ENCODE assay signal across 11 cellular contexts in the genomic region with DNA sequence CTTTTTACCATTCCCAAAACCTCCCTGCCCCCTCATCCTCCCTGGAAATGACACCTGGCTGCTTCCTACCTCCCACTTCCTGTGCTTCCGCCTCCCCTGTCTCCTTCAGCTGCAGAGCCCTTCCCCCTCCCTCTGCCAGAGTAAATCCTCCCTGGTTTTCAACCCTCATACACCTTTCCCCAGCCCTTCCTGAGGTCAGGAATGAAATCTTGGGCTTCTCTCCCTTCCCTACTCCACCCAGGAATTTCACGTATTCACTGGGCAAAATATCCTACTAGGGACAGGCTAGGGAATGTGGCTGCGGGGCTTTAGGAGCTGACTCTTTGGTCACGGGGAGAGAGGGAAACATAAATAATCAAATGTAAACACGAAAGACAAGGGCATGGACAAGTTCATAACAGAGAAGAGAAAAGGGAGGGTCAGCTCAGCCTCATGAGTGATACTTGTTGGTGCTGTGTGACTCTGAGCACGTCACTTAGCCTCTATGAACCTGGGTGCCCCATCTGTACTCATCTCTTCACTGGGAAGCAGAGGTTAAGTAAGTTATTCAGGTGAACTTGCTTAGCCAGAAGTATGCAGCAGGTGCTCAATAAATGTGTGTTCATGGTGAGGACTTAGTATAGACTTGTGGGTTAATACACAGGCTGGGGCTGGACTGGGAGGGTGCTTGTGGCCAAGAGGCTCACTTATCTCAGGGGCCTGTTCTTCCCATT. TPM values are rescaled to one million over a fixed set of nuclear protein-coding genes. Genes with fewer than 3 reads are reported as not detected.
DNase-seq lines count a peak whose midpoint lies in the region; ATAC-seq, FAIRE-seq and TF ChIP-seq lines count a peak whose summit lies in the region.
"Had no signal": no experiment of that assay in that cellular context is flagged by ENCODE, and none has a peak within 500 bp of the region (broad histone marks: within the 10 kb centered on the region; RNA-seq: fewer than 3 reads in every experiment).

No MANE protein-coding gene starts in this region.

- peak overlapping the region; percentile 72 for H4K5ac ChIP-seq in mesendoderm (ENCODE audit: low read length)

- H3K4ac ChIP-seq in mesendoderm (ENCODE audit: low read depth, low read length): peak overlapping the region; percentile 28

- peak overlapping the region; percentile 97 for H2BK5ac ChIP-seq in mesendoderm (ENCODE audit: low read length)

- peak overlapping the region; percentile 66 for H3K4me3 Mint-ChIP-seq in HFFc6

- H3K23ac ChIP-seq in mesendoderm (ENCODE audit: low read length): peak overlapping the region; percentile 4

- H3K36me3 Mint-ChIP-seq in HFFc6 (ENCODE audit: low read depth): no peaks in the 10 kb centered on the region

- H3K27ac ChIP-seq in brain microvascular endothelial cell (peak overlapping the region; percentile 34), mesendoderm (ENCODE audit: low read depth, low read length) (peak overlapping the region; percentile 64)
- H3K27ac ChIP-seq: ascending aorta, Peyer's patch, suprapubic skin had no signal

- no peaks in the 10 kb centered on the region for H3K79me1 ChIP-seq in mesendoderm (ENCODE audit: low read length)

- H2BK120ac ChIP-seq in mesendoderm (ENCODE audit: low read depth, low read length): peak overlapping the region; percentile 66

- no peak for FAIRE-seq in GM19239 (lab: Jason Lieb, UNC)

- H3K9ac ChIP-seq in mesendoderm (ENCODE audit: low read length): peak overlapping the region; percentile 60

- H2BK15ac ChIP-seq in mesendoderm (replicated peaks; ENCODE audit: low read depth): no peak overlapping the region

- H3K4me1 ChIP-seq in mesendoderm (ENCODE audit: control insufficient read depth, low read depth, low read length): peaks cover 21% of the 10 kb centered on the region
- H3K4me1 ChIP-seq: ascending aorta, Peyer's patch had no signal

- DNase-seq in Caki2 (ENCODE audit: low read depth): peak; percentile 94
- no peak for DNase-seq in HFFc6
- DNase-seq in brain microvascular endothelial cell: no peak
- peak; percentile 94 for DNase-seq in mesendoderm
- no peak for DNase-seq in GM19240 (ENCODE audit: insufficient read length, low spot score)
- no peak for DNase-seq in GM19239 (ENCODE audit: insufficient read length, low spot score)
- DNase-seq in mesenteric fat pad (ENCODE audit: low spot score): no peak
- DNase-seq: Peyer's patch had no signal

- H3K56ac ChIP-seq in mesendoderm (ENCODE audit: low read length): peak overlapping the region; percentile 89

- H3K9me3 Mint-ChIP-seq in HFFc6: no peaks in the 10 kb centered on the region

- H3K27ac Mint-ChIP-seq in HFFc6: peak overlapping the region; percentile 71

- H3K18ac ChIP-seq in mesendoderm (ENCODE audit: low read length): peak overlapping the region; percentile 93

- no peak for TF ChIP-seq CTCF in HFFc6 (IDR thresholded peaks at IDR 0.05)
- no peak for TF ChIP-seq CTCF in brain microvascular endothelial cell (IDR thresholded peaks at IDR 0.05; ENCODE audit: low read depth, low read length, missing control alignments)

- no peaks in the 10 kb centered on the region for H3K36me3 ChIP-seq in brain microvascular endothelial cell (replicated peaks)
- no peaks in the 10 kb centered on the region for H3K36me3 ChIP-seq in mesendoderm (ENCODE audit: control insufficient read depth, insufficient read depth, low read length)
- H3K36me3 ChIP-seq: ascending aorta, Peyer's patch, suprapubic skin had no signal

- H3K79me2 ChIP-seq in mesendoderm (ENCODE audit: control insufficient read depth, insufficient read depth, low read length): no peaks in the 10 kb centered on the region

- peaks cover 46% of the 10 kb centered on the region for H3K4me1 Mint-ChIP-seq in HFFc6 (ENCODE audit: low read depth)

- WGBS in mesendoderm (ENCODE audit: extremely low coverage, insufficient coverage, low lambda C conversion rate): no CpG with 5 or more reads among the region's 6 CpGs

- H3K27me3 ChIP-seq in brain microvascular endothelial cell (replicated peaks) (no peaks in the 10 kb centered on the region), mesendoderm (ENCODE audit: insufficient read depth, low read length, poor library complexity) (no peaks in the 10 kb centered on the region)
- H3K27me3 ChIP-seq: ascending aorta, Peyer's patch had no signal

- H2AK5ac ChIP-seq in mesendoderm (ENCODE audit: low read length): peak overlapping the region; percentile 83

- no peak overlapping the region for H4K8ac ChIP-seq in mesendoderm (ENCODE audit: low read depth, low read length)

- H3K4me3 ChIP-seq in brain microvascular endothelial cell (ENCODE audit: low read depth, low read length) (no peak overlapping the region), mesendoderm (ENCODE audit: low read length) (no peak overlapping the region)
- H3K4me3 ChIP-seq: ascending aorta, Peyer's patch, suprapubic skin had no signal

- H3K4me2 ChIP-seq in mesendoderm (ENCODE audit: low read length): peak overlapping the region; percentile 9

- no peaks in the 10 kb centered on the region; the same call in none of the 2 replicates for H3K27me3 Mint-ChIP-seq in HFFc6 (ENCODE audit: insufficient read depth)

- in situ Hi-C loops in Caki2 (cut with HindIII; ENCODE audit: low pct_unique_long_range_greater_than_20kb, low sequenced_read_pairs): no loop called here
- in situ Hi-C loops in brain microvascular endothelial cell (cut with HindIII; ENCODE audit: low pct_ligation_motif_present, low sequenced_read_pairs): no loop called here

- ATAC-seq in HG02759 (IDR thresholded peaks at IDR 0.05; ENCODE audit: unreplicated experiment): no peak

RNA-seq across cellular contexts. Expression of gene DUSP5, which starts 10.1 kb away (rescaled TPM):
- 24.0 and 29.1 TPM in 2 replicates for total RNA-seq in Caki2 (2014; rRNA removed; shearing (Covaris generic); ENCODE audit: low replicate concordance)
- total RNA-seq in HFFc6 (2021; fragmentation: NEBNext Ultra II Directional; extraction: Animal tissue kit (Norgen Biotek cat#: 25700)): 10 to 100 TPM; 31.9 to 58.2 (median 35.0) TPM
- polyA plus RNA-seq in mesendoderm (2013, experiment 1 of 2): 52.5 TPM
- 50.7 TPM for polyA plus RNA-seq in mesendoderm (2013, experiment 2 of 2)
- total RNA-seq in mesenteric fat pad: 32.4 TPM

Comparison
In these comparisons a context has a peak if more than half of its experiments do, and no peak if none do; other contexts are left out.
1. DNase-seq: peak in Caki2 (single experiment) and mesendoderm (single experiment); none in HFFc6 (single experiment), brain microvascular endothelial cell (single experiment), GM19240 (single experiment), GM19239 (single experiment) and mesenteric fat pad (single experiment).